ENCODE assay signal across 18 cellular contexts in the genomic region with DNA sequence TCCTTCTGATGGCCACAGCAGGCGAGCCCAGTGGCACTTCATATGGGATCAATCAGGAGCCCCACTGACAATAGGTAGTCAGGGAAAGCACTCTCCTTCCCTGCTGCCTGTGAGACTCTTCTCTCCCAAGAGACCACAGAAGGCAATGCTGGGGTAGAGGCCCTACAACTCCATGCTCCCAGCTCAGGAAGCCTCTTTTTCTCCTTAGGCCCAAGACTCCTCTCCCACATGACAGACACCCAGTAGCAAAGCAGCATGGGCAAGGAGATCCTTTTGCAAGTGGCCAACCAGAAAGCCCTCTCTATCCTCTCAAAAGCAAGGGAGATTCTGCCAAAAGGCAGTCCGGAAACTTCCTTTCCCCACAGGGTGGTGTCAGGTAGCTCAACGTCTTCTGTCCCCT.
"Had no signal": no experiment of that assay in that cellular context is flagged by ENCODE, and none has a peak within 500 bp of the region (broad histone marks: within the 10 kb centered on the region; RNA-seq: fewer than 3 reads in every experiment).

No MANE protein-coding gene starts in this region.

- H3K27ac ChIP-seq: adrenal gland, ascending aorta, dorsolateral prefrontal cortex, gastroesophageal sphincter, stomach, suprapubic skin, tibial nerve had no signal

- H3K36me3 ChIP-seq: adrenal gland, ascending aorta, gastroesophageal sphincter, stomach, suprapubic skin, tibial nerve had no signal

- DNase-seq: activated CD4-positive, alpha-beta memory T cell treated with anti-CD3 and anti-CD28 coated beads, Interleukin-2, amount 10 ng/mL, durations not matched to agents 7 days and 5 days; activated CD4-positive, alpha-beta T cell treated with anti-CD3 and anti-CD28 coated beads, Interleukin-2, amount 10 ng/mL, durations not matched to agents 24 days and 14 days; activated gamma-delta T cell; adrenal gland; central memory CD4-positive, alpha-beta T cell; dorsolateral prefrontal cortex; hypothalamus; nucleus accumbens; small intestine; stomach; T-helper 17 cell had no signal

- H3K27me3 ChIP-seq: adrenal gland, ascending aorta, gastroesophageal sphincter, stomach, suprapubic skin, tibial nerve had no signal

- H3K4me3 ChIP-seq: adrenal gland, ascending aorta, dorsolateral prefrontal cortex, gastroesophageal sphincter, stomach, suprapubic skin, tibial nerve had no signal

- ATAC-seq: activated CD4-positive, CD25-positive, alpha-beta regulatory T cell treated with anti-CD3 and anti-CD28 coated beads, Interleukin-2, amount 50 U/mL, for 24 hours; gastroesophageal sphincter; sciatic nerve; stimulated activated memory B cell treated with anti-CD40 and anti-IgM and Interleukin-4, amounts not matched to agents 10 μg/mL and 1 μg/mL and 100 μg/mL, for 72 hours; T-helper 17 cell had no signal

- H3K4me1 ChIP-seq: adrenal gland, ascending aorta, gastroesophageal sphincter, stomach, suprapubic skin, tibial nerve had no signal

- H3K9me3 ChIP-seq: ascending aorta, gastroesophageal sphincter, stomach, suprapubic skin, tibial nerve had no signal
